Comparison of ENCODE assay signal across 8 cellular contexts in the genomic region with DNA sequence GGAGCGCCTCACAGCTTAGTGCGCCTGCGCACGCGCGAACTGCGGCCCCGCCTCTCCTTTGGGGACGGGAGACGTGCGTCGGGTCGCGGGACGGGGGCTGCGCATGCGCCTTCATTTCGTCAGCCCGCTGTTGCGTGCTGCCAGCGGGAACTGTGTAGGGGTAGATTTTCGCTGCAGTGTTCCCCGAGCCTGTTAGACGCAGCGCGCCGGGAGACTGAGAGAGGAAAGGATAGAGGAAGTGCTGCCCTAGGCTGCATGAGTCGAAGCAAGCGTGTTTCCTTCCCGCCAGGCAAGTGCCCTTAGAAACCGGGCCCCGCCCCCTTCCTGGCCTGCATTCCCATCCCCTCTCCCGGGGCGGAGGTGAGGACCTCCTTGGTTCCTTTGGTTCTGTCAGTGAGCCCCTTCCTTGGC. TPM values are rescaled to one million over a fixed set of nuclear protein-coding genes. Genes with fewer than 3 reads are reported as not detected.
DNase-seq lines count a peak whose midpoint lies in the region; ATAC-seq and TF ChIP-seq lines count a peak whose summit lies in the region.

No MANE protein-coding gene starts in this region.

- no peak for TF ChIP-seq RAD21 in Ishikawa (IDR thresholded peaks at IDR 0.05; ENCODE audit: low read depth)

- DNase-seq in DMS53 (lab: John Stamatoyannopoulos, UW), result peak; percentile 97
- peak; percentile 98 for DNase-seq in OCI-M1 (lab: John Stamatoyannopoulos, UW)
- peak; percentile 94 for DNase-seq in activated T-cell treated with anti-CD3 and anti-CD28 coated beads for 48 hours (ENCODE audit: low read depth)
- peak; percentile 51 for DNase-seq in epithelial cell of prostate (ENCODE audit: low read depth, low spot score)
- peak; percentile 95 for DNase-seq in mucosa of gallbladder (ENCODE audit: low spot score)
- peak; percentile 96 for DNase-seq in stimulated activated CD8-positive, alpha-beta memory T cell treated with anti-CD3 and anti-CD28 coated beads, Interleukin-4, amount 100 ng/mL, for 24 hours (ENCODE audit: low read depth)

- peak; percentile 84 for ATAC-seq in GM21717 (IDR thresholded peaks at IDR 0.05; ENCODE audit: unreplicated experiment)

- TF ChIP-seq EP300 in Ishikawa (IDR thresholded peaks at IDR 0.05; ENCODE audit: borderline replicate concordance), result no peak

- H3K27ac ChIP-seq in epithelial cell of prostate, result peak overlapping the region; percentile 99

TF ChIP-seq in Ishikawa, 13 proteins besides CTCF, POLR2A, EP300 and RAD21:
- TF ChIP-seq TAF1 (IDR thresholded peaks at IDR 0.05; ENCODE audit: low read depth), result peak; percentile 81
- TF ChIP-seq ZBTB7A (IDR thresholded peaks at IDR 0.05; ENCODE audit: low read depth), result no peak
- TF ChIP-seq, protein P1, sequence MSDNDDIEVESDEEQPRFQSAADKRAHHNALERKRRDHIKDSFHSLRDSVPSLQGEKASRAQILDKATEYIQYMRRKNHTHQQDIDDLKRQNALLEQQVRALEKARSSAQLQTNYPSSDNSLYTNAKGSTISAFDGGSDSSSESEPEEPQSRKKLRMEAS (IDR thresholded peaks at IDR 0.05), result peak; percentile 52

RNA-seq across cellular contexts. Expression of a gene that starts 12.3 kb away (rescaled TPM):
- total RNA-seq in mucosa of gallbladder, result 67.1 TPM

RNA-seq across cellular contexts. Expression of a gene that starts 12.3 kb away (rescaled TPM):
- 41.6 TPM for total RNA-seq in mucosa of gallbladder

Comparison
In these comparisons a context has a peak if more than half of its experiments do, and no peak if none do; other contexts are left out.
1. Peak in every context shown above with its lines: DNase-seq, ATAC-seq and H3K27ac ChIP-seq.